ENCODE assay signal across 19 cellular contexts in the genomic region with DNA sequence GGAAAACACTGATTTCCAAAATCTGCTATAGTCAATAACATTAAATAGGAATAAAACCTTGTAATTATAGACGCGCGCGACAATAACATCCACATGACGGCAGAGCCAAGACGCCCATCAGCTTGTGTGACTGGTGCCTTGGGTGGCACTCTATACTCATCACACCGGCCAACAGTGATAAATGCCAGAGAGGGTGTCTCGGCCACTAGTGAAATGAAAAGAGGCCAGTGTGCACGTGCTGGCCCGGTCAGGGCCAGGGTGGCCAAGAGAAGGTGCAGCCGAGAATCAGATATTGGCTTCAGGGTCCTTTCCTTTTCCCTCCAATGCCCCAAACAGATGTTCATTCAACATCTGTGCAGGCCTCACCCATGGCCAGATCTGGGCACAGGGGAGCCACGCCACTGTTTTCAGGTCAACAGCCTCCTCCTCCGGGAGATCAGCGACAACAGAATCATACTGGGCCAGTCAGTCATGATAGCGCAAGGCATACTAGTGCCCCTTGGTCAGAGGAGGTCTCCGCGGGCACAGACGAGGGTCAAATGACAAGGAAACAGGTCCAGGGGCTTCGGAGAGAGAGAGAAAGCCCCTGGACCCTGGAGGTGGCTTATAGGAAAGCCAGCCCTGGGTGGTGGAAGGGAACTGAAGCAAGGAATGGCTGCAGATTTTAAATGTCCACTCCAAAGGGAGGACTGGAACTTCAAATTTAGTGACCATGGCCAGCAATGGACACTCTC.
"Had no signal": no experiment of that assay in that cellular context is flagged by ENCODE, and none has a peak within 500 bp of the region (broad histone marks: within the 10 kb centered on the region; RNA-seq: fewer than 3 reads in every experiment).

No MANE protein-coding gene starts in this region.

- DNase-seq: activated CD4-positive, CD25-positive, alpha-beta regulatory T cell treated with anti-CD3 and anti-CD28 coated beads, Interleukin-2, amount 50 U/mL, for 72 hours; activated CD8-positive, alpha-beta memory T cell treated with anti-CD3 and anti-CD28 coated beads, Interleukin-2, amount 50 U/mL, for 4 hours; activated T-cell treated with anti-CD3 and anti-CD28 coated beads, Interleukin-2, amount 50 U/mL, for 48 hours; anterior cingulate cortex; effector CD8-positive, alpha-beta T cell; hypothalamus; naive thymus-derived CD8-positive, alpha-beta T cell; retina; stimulated activated CD4-positive, alpha-beta T cell treated with anti-CD3 and anti-CD28 coated beads, Interleukin-4, amount 100 ng/mL, for 24 hours; stimulated activated naive CD4-positive, alpha-beta T cell treated with Interleukin-2 at 50 U/mL for 16 hours; WERI-Rb-1 had no signal

- H3K27ac Mint-ChIP-seq: activated naive CD4-positive, alpha-beta T cell treated with anti-CD3 and anti-CD28 coated beads, Interleukin-2, amount 50 U/mL, for 24 hours; progenitor cell of endocrine pancreas; type B pancreatic cell had no signal

- ATAC-seq: naive thymus-derived CD8-positive, alpha-beta T cell; SK-N-SH treated with all-trans-retinoic acid at 6 μM for 48 hours had no signal

- H3K4me3 ChIP-seq: esophagus muscularis mucosa, thoracic aorta had no signal

- H3K27me3 Mint-ChIP-seq: activated naive CD4-positive, alpha-beta T cell treated with anti-CD3 and anti-CD28 coated beads, Interleukin-2, amount 50 U/mL, for 24 hours; naive thymus-derived CD8-positive, alpha-beta T cell; progenitor cell of endocrine pancreas; type B pancreatic cell had no signal

- H3K4me3 Mint-ChIP-seq: activated naive CD4-positive, alpha-beta T cell treated with anti-CD3 and anti-CD28 coated beads, Interleukin-2, amount 50 U/mL, for 24 hours; brain; naive thymus-derived CD8-positive, alpha-beta T cell; T-helper 2 cell treated with Interferon-gamma antibody and Interleukin-4, amounts not matched to agents 5 μg/mL and 100 μg/mL, for 36 hours; type B pancreatic cell had no signal

- H3K4me1 Mint-ChIP-seq: activated naive CD4-positive, alpha-beta T cell treated with anti-CD3 and anti-CD28 coated beads, Interleukin-2, amount 50 U/mL, for 24 hours; brain had no signal

- H3K27ac ChIP-seq: esophagus muscularis mucosa, thoracic aorta, WERI-Rb-1 had no signal

- H3K9me3 ChIP-seq: esophagus muscularis mucosa, thoracic aorta had no signal

- H3K27me3 ChIP-seq: esophagus muscularis mucosa had no signal

- H3K9me3 Mint-ChIP-seq: activated naive CD4-positive, alpha-beta T cell treated with anti-CD3 and anti-CD28 coated beads, Interleukin-2, amount 50 U/mL, for 24 hours; brain; naive thymus-derived CD8-positive, alpha-beta T cell; T-helper 2 cell treated with Interferon-gamma antibody and Interleukin-4, amounts not matched to agents 5 μg/mL and 100 μg/mL, for 36 hours; type B pancreatic cell had no signal
